In the genomic region with DNA sequence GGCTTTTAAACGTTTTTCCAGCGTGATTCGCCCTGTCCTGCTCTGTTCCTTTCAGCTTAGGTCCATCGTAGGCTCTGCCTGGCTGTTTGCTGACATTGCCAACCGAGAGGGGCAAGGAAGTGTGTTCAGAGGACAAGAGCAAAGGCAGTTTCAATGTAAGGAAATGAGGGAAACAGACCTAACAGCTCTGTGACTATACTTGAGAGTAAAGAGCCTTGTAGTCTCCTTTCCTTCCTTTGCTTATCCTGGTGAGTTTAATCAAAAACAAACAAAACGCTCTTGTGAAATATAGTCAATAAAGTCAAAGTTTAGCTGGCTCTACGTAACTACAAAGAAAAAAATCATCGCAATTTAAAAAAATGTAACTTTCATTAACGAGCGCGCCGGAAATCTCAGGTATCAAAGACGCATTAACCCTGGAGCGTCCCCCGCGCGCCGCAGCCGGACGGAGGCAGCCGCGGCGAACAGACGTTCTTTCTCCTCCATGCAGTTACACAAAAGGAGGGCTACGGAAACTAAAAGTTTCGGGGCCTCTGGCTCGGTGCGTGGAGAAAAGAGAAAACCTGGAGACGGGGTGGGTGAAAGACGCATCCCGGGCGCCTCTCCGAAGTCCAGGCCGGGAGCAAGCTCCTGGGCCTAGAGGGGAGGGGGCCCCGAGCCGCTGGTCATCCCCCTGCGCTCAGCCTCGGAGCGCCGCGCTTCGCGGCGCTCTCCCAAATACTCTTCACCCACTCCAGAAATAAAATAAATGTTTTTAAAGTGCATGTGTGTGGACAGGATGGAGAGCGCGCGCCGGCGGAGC, we compare ENCODE assay signal across 8 cellular contexts. TPM values are rescaled to one million over a fixed set of nuclear protein-coding genes. Genes with fewer than 3 reads are reported as not detected.
DNase-seq lines count a peak whose midpoint lies in the region; ATAC-seq and TF ChIP-seq lines count a peak whose summit lies in the region.

No MANE protein-coding gene starts in this region.

- peak overlapping the region; percentile 89 for H3K9ac ChIP-seq in iPS-20b (ENCODE audit: low read depth, low read length)
- H3K9ac ChIP-seq in smooth muscle cell (ENCODE audit: low read depth): peak overlapping the region; percentile 52

- no peaks in the 10 kb centered on the region for H3K36me3 ChIP-seq in iPS-20b (ENCODE audit: insufficient read depth, low read depth, low read length)
- H3K36me3 ChIP-seq in smooth muscle cell (ENCODE audit: low read depth): no peaks in the 10 kb centered on the region

- ATAC-seq in HG02642 (IDR thresholded peaks at IDR 0.05; ENCODE audit: poor library complexity, unreplicated experiment): no peak

- DNase-seq in DMS53 (lab: John Stamatoyannopoulos, UW) (peak; percentile 70), NCI-H1092 (lab: John Stamatoyannopoulos, UW) (peak; percentile 19), astrocyte of the hippocampus (ENCODE audit: low read depth, low spot score) (peak; percentile 83), smooth muscle cell (lab: John Stamatoyannopoulos, UW; ENCODE audit: unreplicated experiment) (no peak), GM10266 (ENCODE audit: extremely low spot score) (no peak)
- no peak for DNase-seq in activated CD8-positive, alpha-beta memory T cell treated with anti-CD3 and anti-CD28 coated beads, Interleukin-2, amount 50 U/mL, for 48 hours

- H3K27me3 ChIP-seq in iPS-20b (ENCODE audit: insufficient read depth, low read length) (no peaks in the 10 kb centered on the region), smooth muscle cell (ENCODE audit: low read depth) (no peaks in the 10 kb centered on the region)

- TF ChIP-seq CTCF in smooth muscle cell (IDR thresholded peaks at IDR 0.05; ENCODE audit: borderline replicate concordance, insufficient read depth, poor library complexity, severe bottlenecking): no peak
- TF ChIP-seq CTCF in GM10266 (IDR thresholded peaks at IDR 0.05; ENCODE audit: control insufficient read depth, insufficient read depth, low read depth, missing control alignments): no peak

- H3F3A ChIP-seq in smooth muscle cell (ENCODE audit: low read depth): peaks cover 8% of the 10 kb centered on the region

- H3K79me2 ChIP-seq in smooth muscle cell (ENCODE audit: low read depth): peaks cover 40% of the 10 kb centered on the region

- peak overlapping the region; percentile 98 for H3K4me2 ChIP-seq in smooth muscle cell

- H3K4me3 ChIP-seq in iPS-20b (ENCODE audit: low read length) (peak overlapping the region; percentile 99), smooth muscle cell (peak overlapping the region; percentile 97)

- H2AFZ ChIP-seq in smooth muscle cell (ENCODE audit: low read depth): peak overlapping the region; percentile 98

- 1% methylated on average over 48 of the region's 49 CpGs for WGBS in smooth muscle cell (ENCODE audit: low lambda C conversion rate)

- H3K27ac ChIP-seq in iPS-20b (ENCODE audit: low read length): peak overlapping the region; percentile 77
- H3K27ac ChIP-seq in smooth muscle cell (ENCODE audit: low read depth): peak overlapping the region; percentile 79

- H3K4me1 ChIP-seq in iPS-20b (ENCODE audit: insufficient read depth, low read length) (peaks cover 28% of the 10 kb centered on the region; the same call in 1 of the 2 replicates), smooth muscle cell (ENCODE audit: low read depth) (peaks cover 36% of the 10 kb centered on the region)

- peaks cover 30% of the 10 kb centered on the region for H4K20me1 ChIP-seq in smooth muscle cell (ENCODE audit: low read depth)

- H3K9me3 ChIP-seq in iPS-20b (ENCODE audit: insufficient read depth, low read depth, low read length) (no peaks in the 10 kb centered on the region), smooth muscle cell (replicated peaks; ENCODE audit: low read depth) (no peaks in the 10 kb centered on the region)

RNA-seq across cellular contexts. Expression of gene ADGRL2, which starts 0.6 kb away (rescaled TPM):
- 105 and 119 TPM in 2 replicates for total RNA-seq in smooth muscle cell
- polyA plus RNA-seq in smooth muscle cell: 25.1 and 34.1 TPM in 2 replicates

Comparison
In these comparisons a context has a peak if more than half of its experiments do, and no peak if none do; other contexts are left out.
1. DNase-seq: peak in DMS53 (single experiment), NCI-H1092 (single experiment) and astrocyte of the hippocampus (single experiment); none in smooth muscle cell (single experiment), activated CD8-positive, alpha-beta memory T cell treated with anti-CD3 and anti-CD28 coated beads, Interleukin-2, amount 50 U/mL, for 48 hours (single experiment) and GM10266 (single experiment).